14 cellular contexts compared by ENCODE assay signal in the genomic region with DNA sequence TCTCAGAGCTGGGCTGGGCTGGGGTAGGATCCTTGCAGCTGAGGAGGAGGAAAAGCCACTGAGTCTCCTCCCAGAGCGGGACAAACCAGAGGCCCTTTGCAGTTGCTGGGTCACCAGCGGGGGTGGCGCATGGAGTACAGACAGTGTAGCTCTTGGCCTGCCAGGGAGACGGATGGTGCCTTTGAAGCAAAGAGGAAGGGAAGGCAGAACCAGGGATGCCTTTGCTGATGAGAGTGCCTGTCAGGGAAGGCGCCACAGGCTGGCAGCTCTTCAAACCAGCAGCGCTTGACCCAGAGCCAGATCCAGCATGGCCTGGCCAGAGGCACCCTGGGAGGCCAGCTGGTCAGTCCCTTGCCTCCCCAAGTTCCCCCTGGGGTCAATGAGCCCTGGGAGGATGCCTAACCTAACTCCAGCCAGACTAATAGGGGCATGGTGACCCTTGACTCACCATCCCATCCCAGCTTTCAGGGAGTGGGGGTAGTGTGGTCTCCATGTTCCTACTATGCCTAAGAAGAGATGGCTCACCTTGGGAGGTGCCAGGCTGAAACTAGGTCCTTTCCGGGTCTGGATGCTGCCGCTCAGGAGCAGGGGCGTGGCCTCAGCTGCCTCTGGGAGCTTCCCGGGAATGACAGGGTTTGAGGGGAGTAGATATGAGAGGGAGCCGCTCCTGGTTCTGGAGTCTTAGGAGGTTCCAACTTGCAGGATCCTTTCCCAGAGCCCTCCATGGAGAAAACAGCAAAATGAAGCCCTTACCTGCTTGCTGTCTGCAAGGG. TPM values are rescaled to one million over a fixed set of nuclear protein-coding genes. Genes with fewer than 3 reads are reported as not detected.
DNase-seq lines count a peak whose midpoint lies in the region; ATAC-seq and TF ChIP-seq lines count a peak whose summit lies in the region.
"Had no signal": no experiment of that assay in that cellular context is flagged by ENCODE, and none has a peak within 500 bp of the region (broad histone marks: within the 10 kb centered on the region; RNA-seq: fewer than 3 reads in every experiment).

No MANE protein-coding gene starts in this region.

- no peaks in the 10 kb centered on the region for H3K9me3 ChIP-seq in A673 (ENCODE audit: low read depth, low read length, poor library complexity, severe bottlenecking)
- H3K9me3 ChIP-seq: transverse colon had no signal

- CTCF ChIA-PET in A673 (lab: Charles Lee): interaction anchor here (0.5 kb wide), 1 partner anchor 66 kb away, joined by 5 read pairs; no protein-coding TSS in a partner anchor

- ATAC-seq in GM19035 (IDR thresholded peaks at IDR 0.05; ENCODE audit: unreplicated experiment) (no peak), foreskin keratinocyte (no peak)

- no peaks in the 10 kb centered on the region for H3K36me3 ChIP-seq in A673 (ENCODE audit: insufficient read depth, low read length, poor library complexity, severe bottlenecking)
- H3K36me3 ChIP-seq: transverse colon had no signal

- H3K27ac ChIP-seq in cingulate gyrus (ENCODE audit: low read depth, low read length) (peak overlapping the region; percentile 82), A673 (ENCODE audit: low read depth, low read length, poor library complexity, severe bottlenecking) (no peak overlapping the region), foreskin keratinocyte (no peak overlapping the region)
- H3K27ac ChIP-seq: epithelial cell of prostate, parathyroid adenoma, transverse colon had no signal

- DNase-seq in A172 (ENCODE audit: low spot score) (peak; percentile 14), M059J (ENCODE audit: low read depth) (peak; percentile 51), midbrain (lab: John Stamatoyannopoulos, UW) (peak; percentile 82), A673 (ENCODE audit: low spot score) (no peak), kidney glomerular epithelial cell (lab: John Stamatoyannopoulos, UW) (no peak), foreskin keratinocyte (no peak)
- DNase-seq: activated B cell treated with CpG ODN at 0.5 μM for 24 hours, NCI-H226, SHP77, transverse colon had no signal

- H3K4me1 ChIP-seq in A673 (ENCODE audit: insufficient read depth, low read length, poor library complexity, severe bottlenecking) (no peaks in the 10 kb centered on the region), foreskin keratinocyte (no peaks in the 10 kb centered on the region)

- no peak for TF ChIP-seq CTCF in A673 (conservative IDR thresholded peaks at IDR 0.05; ENCODE audit: low read depth, low read length)
- no peak for TF ChIP-seq CTCF in foreskin keratinocyte (conservative IDR thresholded peaks at IDR 0.05)

- no peaks in the 10 kb centered on the region for H3K27me3 ChIP-seq in A673 (replicated peaks; ENCODE audit: insufficient read depth, low read depth, low read length, poor library complexity)
- H3K27me3 ChIP-seq in foreskin keratinocyte: peaks cover 13% of the 10 kb centered on the region
- H3K27me3 ChIP-seq: transverse colon had no signal

- intact Hi-C loops in A673 (cut with micrococcal nuclease; ENCODE audit: unreplicated experiment): no loop called here

- BruUV-seq in A673 (replicated peaks; lab: Mats Ljungman, UMichigan): no TSS peak

- H3K4me3 ChIP-seq in A673 (ENCODE audit: low read depth, low read length, poor library complexity, severe bottlenecking): no peak overlapping the region
- H3K4me3 ChIP-seq: transverse colon had no signal

- POLR2A ChIA-PET in A673 (lab: Charles Lee; ENCODE audit: low non-redundant PET): no interaction called here

RNA-seq across cellular contexts. Expression of gene VASH1, which starts 19.8 kb away (rescaled TPM):
- total RNA-seq in A172 (2014; rRNA removed; shearing (Covaris generic)): 2.9 and 3.5 TPM in 2 replicates
- total RNA-seq in M059J (2014; rRNA removed; shearing (Covaris generic)): 0.20 and 0.54 TPM in 2 replicates
- total RNA-seq in A673 (2021): 6.8 and 9.2 TPM in 2 replicates
- 0.18 and 0.20 TPM in 2 replicates for total RNA-seq in foreskin keratinocyte
- polyA plus RNA-seq in foreskin keratinocyte: 0.18 and 0.39 TPM in 2 replicates

RNA-seq across cellular contexts. Expression of gene ANGEL1, which starts 31.6 kb away (rescaled TPM):
- total RNA-seq in A172 (2014; rRNA removed; shearing (Covaris generic)): 4.0 and 4.8 TPM in 2 replicates
- total RNA-seq in M059J (2014; rRNA removed; shearing (Covaris generic)): 1.0 and 6.6 TPM in 2 replicates
- total RNA-seq in A673 (2021) (19.8 and 19.9 TPM in 2 replicates), foreskin keratinocyte (9.5 and 10.1 TPM in 2 replicates)
- 3.5 and 5.1 TPM in 2 replicates for polyA plus RNA-seq in foreskin keratinocyte

RNA-seq across cellular contexts. Expression of gene LRRC74A, which starts 45.1 kb away (rescaled TPM):
- not detected in 2 replicates for total RNA-seq in A172 (2014; rRNA removed; shearing (Covaris generic))
- not detected in 2 replicates for total RNA-seq in M059J (2014; rRNA removed; shearing (Covaris generic))
- not detected in 2 replicates for total RNA-seq in A673 (2021)
- total RNA-seq in foreskin keratinocyte: not detected in 2 replicates
- not detected in 2 replicates for polyA plus RNA-seq in foreskin keratinocyte
- total RNA-seq: activated B cell treated with CpG ODN at 0.5 μM for 24 hours, transverse colon had no signal

Comparison
In these comparisons a context has a peak if more than half of its experiments do, and no peak if none do; other contexts are left out.
1. DNase-seq: peak in A172 (single experiment), M059J (single experiment) and midbrain (single experiment); none in A673 (single experiment), kidney glomerular epithelial cell (single experiment) and foreskin keratinocyte (0 of 2).